ENCODE assay signal across 1 cellular context in the genomic region with DNA sequence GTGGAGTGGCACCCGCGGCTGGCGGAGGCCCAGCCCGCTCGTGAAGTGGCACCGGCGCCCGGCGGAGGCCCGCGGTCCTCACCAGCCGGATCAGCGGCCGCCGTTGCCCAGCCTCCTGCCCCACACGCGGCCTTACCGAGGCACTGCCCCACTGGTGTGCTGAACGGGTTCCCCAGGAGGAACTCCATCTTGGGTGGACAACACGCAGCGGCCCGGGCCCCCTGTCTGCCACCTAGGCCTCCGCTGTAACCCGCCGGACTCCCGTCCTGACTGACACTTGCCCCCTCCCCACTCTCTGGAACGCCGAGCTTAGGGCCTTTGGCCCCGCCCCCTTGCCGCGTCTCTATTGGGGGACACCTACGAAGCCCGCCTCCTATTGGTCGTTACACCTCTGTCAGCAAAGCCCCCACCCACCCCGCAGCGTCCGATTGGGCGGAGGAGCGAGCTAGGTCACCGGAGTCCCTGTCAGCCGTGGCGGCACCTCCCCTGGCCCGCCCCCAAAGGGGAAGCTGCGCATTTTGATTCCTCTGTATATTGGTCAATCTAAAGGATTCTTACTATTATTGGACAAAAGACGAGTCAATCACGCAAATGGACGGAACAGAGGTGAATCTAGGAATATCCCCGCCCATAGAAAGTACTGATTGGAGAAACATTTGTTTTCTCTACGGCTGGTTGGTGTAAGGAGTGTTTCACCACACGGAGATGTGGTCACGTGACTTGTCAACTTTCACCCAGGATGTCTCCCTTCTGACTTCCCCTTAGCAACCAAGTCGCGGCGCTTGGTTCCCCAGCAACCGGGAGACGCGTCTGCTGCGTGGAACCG.
TF ChIP-seq lines count a peak whose summit lies in the region.

A gene with protein sequence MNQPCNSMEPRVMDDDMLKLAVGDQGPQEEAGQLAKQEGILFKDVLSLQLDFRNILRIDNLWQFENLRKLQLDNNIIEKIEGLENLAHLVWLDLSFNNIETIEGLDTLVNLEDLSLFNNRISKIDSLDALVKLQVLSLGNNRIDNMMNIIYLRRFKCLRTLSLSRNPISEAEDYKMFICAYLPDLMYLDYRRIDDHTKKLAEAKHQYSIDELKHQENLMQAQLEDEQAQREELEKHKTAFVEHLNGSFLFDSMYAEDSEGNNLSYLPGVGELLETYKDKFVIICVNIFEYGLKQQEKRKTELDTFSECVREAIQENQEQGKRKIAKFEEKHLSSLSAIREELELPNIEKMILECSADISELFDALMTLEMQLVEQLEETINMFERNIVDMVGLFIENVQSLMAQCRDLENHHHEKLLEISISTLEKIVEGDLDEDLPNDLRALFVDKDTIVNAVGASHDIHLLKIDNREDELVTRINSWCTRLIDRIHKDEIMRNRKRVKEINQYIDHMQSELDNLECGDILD (plus strand): TSS at position 737 of the 826 bp plus-strand sequence. CDS start 4,737 bp downstream, outside the sequence.
Gene TOM1L2 (minus strand): TSS at position 275 of the 826 bp plus-strand sequence. CDS start 87 bp downstream, at position 188.

TF ChIP-seq in HEK293, 187 proteins besides CTCF, POLR2A, EP300 and RAD21 (continued from another document and continues in another):
- TF ChIP-seq, protein P1, sequence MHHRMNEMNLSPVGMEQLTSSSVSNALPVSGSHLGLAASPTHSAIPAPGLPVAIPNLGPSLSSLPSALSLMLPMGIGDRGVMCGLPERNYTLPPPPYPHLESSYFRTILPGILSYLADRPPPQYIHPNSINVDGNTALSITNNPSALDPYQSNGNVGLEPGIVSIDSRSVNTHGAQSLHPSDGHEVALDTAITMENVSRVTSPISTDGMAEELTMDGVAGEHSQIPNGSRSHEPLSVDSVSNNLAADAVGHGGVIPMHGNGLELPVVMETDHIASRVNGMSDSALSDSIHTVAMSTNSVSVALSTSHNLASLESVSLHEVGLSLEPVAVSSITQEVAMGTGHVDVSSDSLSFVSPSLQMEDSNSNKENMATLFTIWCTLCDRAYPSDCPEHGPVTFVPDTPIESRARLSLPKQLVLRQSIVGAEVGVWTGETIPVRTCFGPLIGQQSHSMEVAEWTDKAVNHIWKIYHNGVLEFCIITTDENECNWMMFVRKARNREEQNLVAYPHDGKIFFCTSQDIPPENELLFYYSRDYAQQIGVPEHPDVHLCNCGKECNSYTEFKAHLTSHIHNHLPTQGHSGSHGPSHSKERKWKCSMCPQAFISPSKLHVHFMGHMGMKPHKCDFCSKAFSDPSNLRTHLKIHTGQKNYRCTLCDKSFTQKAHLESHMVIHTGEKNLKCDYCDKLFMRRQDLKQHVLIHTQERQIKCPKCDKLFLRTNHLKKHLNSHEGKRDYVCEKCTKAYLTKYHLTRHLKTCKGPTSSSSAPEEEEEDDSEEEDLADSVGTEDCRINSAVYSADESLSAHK (tag by site-specific recombination; IDR thresholded peaks at IDR 0.05) = no peak; the same call in 1 of the 2 replicates
- TF ChIP-seq MEIS1 (CRISPR knock-in tag; IDR thresholded peaks at IDR 0.05; ENCODE audit: borderline replicate concordance) (no peak), SALL2 (tag by site-specific recombination; IDR thresholded peaks at IDR 0.05; ENCODE audit: borderline replicate concordance) (no peak), ZBTB10 (tag by site-specific recombination; IDR thresholded peaks at IDR 0.05) (no peak), GLIS1 (tag by site-specific recombination; IDR thresholded peaks at IDR 0.05) (peak; percentile 54), REPIN1 (tag by site-specific recombination; IDR thresholded peaks at IDR 0.05; ENCODE audit: low read depth) (no peak), ZNF174 (tag by site-specific recombination; IDR thresholded peaks at IDR 0.05) (no peak), ZNF561 (tag by site-specific recombination; IDR thresholded peaks at IDR 0.05; ENCODE audit: borderline replicate concordance) (peak; percentile 76; the same call in 1 of the 2 replicates), PRDM2 (tag by site-specific recombination; IDR thresholded peaks at IDR 0.05; ENCODE audit: borderline replicate concordance) (no peak), ZNF366 (tag by site-specific recombination; conservative IDR thresholded peaks at IDR 0.05) (no peak), ZNF501 (tag by site-specific recombination; IDR thresholded peaks at IDR 0.05) (no peak), ZNF239 (tag by site-specific recombination; IDR thresholded peaks at IDR 0.05) (no peak), ZNF394 (tag by site-specific recombination; IDR thresholded peaks at IDR 0.05; ENCODE audit: borderline replicate concordance) (no peak), ZFP37 (tag by site-specific recombination; IDR thresholded peaks at IDR 0.05) (no peak), ZNF37A (tag by site-specific recombination; IDR thresholded peaks at IDR 0.05) (no peak), ZNF132 (tag by site-specific recombination; IDR thresholded peaks at IDR 0.05; ENCODE audit: borderline replicate concordance) (no peak), ZNF707 (tag by site-specific recombination; IDR thresholded peaks at IDR 0.05) (no peak), ZNF423 (tag by site-specific recombination; IDR thresholded peaks at IDR 0.05) (no peak), ZNF621 (tag by site-specific recombination; IDR thresholded peaks at IDR 0.05) (no peak), KLF1 (tag by site-specific recombination; IDR thresholded peaks at IDR 0.05) (peak; percentile 89), ZNF335 (tag by site-specific recombination; conservative IDR thresholded peaks at IDR 0.05) (peak; percentile 95), ZNF777 (tag by site-specific recombination; IDR thresholded peaks at IDR 0.05; ENCODE audit: borderline replicate concordance) (no peak), ZNF837 (tag by site-specific recombination; IDR thresholded peaks at IDR 0.05) (no peak), ZNF341 (tag by site-specific recombination; IDR thresholded peaks at IDR 0.05; ENCODE audit: low read depth) (peak; percentile 94), ZNF23 (tag by site-specific recombination; IDR thresholded peaks at IDR 0.05; ENCODE audit: borderline replicate concordance) (no peak), KLF7 (tag by site-specific recombination; IDR thresholded peaks at IDR 0.05; ENCODE audit: borderline replicate concordance) (no peak), SP7 (tag by site-specific recombination; IDR thresholded peaks at IDR 0.05) (peak; percentile 33; the same call in 1 of the 2 replicates), ZEB2 (tag by site-specific recombination; IDR thresholded peaks at IDR 0.05) (0 out of 2 replicates have a peak, but pooled peaks have one; percentile 25), ZNF404 (tag by site-specific recombination; IDR thresholded peaks at IDR 0.05) (no peak), ZNF624 (tag by site-specific recombination; IDR thresholded peaks at IDR 0.05) (no peak), ZSCAN30 (tag by site-specific recombination; IDR thresholded peaks at IDR 0.05) (peak; percentile 66; the same call in 1 of the 2 replicates), FEZF1 (tag by site-specific recombination; IDR thresholded peaks at IDR 0.05) (no peak), ZNF768 (tag by site-specific recombination; IDR thresholded peaks at IDR 0.05) (no peak), ZNF274 (IDR thresholded peaks at IDR 0.05; ENCODE audit: low read length) (no peak), ZNF274 (tag by site-specific recombination; IDR thresholded peaks at IDR 0.05; ENCODE audit: borderline replicate concordance) (no peak), ZFP69B (tag by site-specific recombination; IDR thresholded peaks at IDR 0.05) (no peak), OVOL3 (tag by site-specific recombination; IDR thresholded peaks at IDR 0.05) (no peak), ZNF747 (tag by site-specific recombination; IDR thresholded peaks at IDR 0.05) (no peak), ZNF514 (tag by site-specific recombination; IDR thresholded peaks at IDR 0.05) (no peak), ZNF692 (tag by site-specific recombination; IDR thresholded peaks at IDR 0.05) (no peak), ZNF354C (tag by site-specific recombination; IDR thresholded peaks at IDR 0.05; ENCODE audit: borderline replicate concordance, low read depth) (no peak), GLIS2 (tag by site-specific recombination; IDR thresholded peaks at IDR 0.05) (peak; percentile 78), PRDM1 (tag by site-specific recombination; IDR thresholded peaks at IDR 0.05) (peak; percentile 99), BCL11A (tag by site-specific recombination; IDR thresholded peaks at IDR 0.05; ENCODE audit: low read depth) (0 out of 2 replicates have a peak, but pooled peaks have one; percentile 46), KLF17 (tag by site-specific recombination; IDR thresholded peaks at IDR 0.05) (peak; percentile 64; the same call in 1 of the 2 replicates)
